21 cellular contexts compared by ENCODE assay signal in genomic region chr12:112503521-112503920, GRCh38.
DNase-seq lines count a peak whose midpoint lies in the region; ATAC-seq and TF ChIP-seq lines count a peak whose summit lies in the region.
"Had no signal": no experiment of that assay in that cellular context is flagged by ENCODE, and none has a peak within 500 bp of the region (broad histone marks: within the 10 kb centered on the region; RNA-seq: fewer than 3 reads in every experiment).

No MANE protein-coding gene starts in this region.

- intact Hi-C loops in dorsolateral prefrontal cortex (cut with DNase I) = no loop called here

- no peak for DNase-seq in activated naive CD4-positive, alpha-beta T cell treated with anti-CD3 and anti-CD28 coated beads, Interleukin-2, amount 50 U/mL, for 72 hours (ENCODE audit: low spot score in 2 of 2)
- DNase-seq in activated naive CD4-positive, alpha-beta T cell (lab: John Stamatoyannopoulos, UW) = no peak
- DNase-seq in dorsolateral prefrontal cortex (no peak), nephron progenitor cell (no peak), coronary artery (ENCODE audit: low spot score) (no peak), A172 (ENCODE audit: low spot score) (no peak), ecto neural progenitor cell (ENCODE audit: low spot score) (no peak)
- DNase-seq: DMS53, GDM1, MV-4-11, NCI-H1105 treated with DMSO at 0.1 percent for 48 hours, NCI-H2029 treated with DMSO at 0.1 percent for 48 hours, NCI-H2171, NCI-H526 had no signal

- H3K27ac ChIP-seq in dorsolateral prefrontal cortex = peak overlapping the region in 39 of 59 donors; percentile 0 to 70 (median 40)
- no peak overlapping the region for H3K27ac ChIP-seq in coronary artery
- H3K27ac ChIP-seq: SJSA1 had no signal

- no peak for ATAC-seq in activated naive CD4-positive, alpha-beta T cell treated with anti-CD3 and anti-CD28 coated beads, Interleukin-2, amount 50 U/mL, for 72 hours
- no peak for ATAC-seq in GM21423 (IDR thresholded peaks at IDR 0.05; ENCODE audit: unreplicated experiment)
- ATAC-seq: HCT116, Right ventricle myocardium inferior had no signal

- no peaks in the 10 kb centered on the region for H3K27me3 ChIP-seq in dorsolateral prefrontal cortex
- H3K27me3 ChIP-seq: SJSA1 had no signal

- H3K4me3 ChIP-seq in dorsolateral prefrontal cortex = no peak overlapping the region
- no peak overlapping the region for H3K4me3 ChIP-seq in coronary artery
- H3K4me3 ChIP-seq: SJSA1 had no signal

- peak overlapping the region; percentile 39 to 69 for H3K27ac Mint-ChIP-seq in activated naive CD4-positive, alpha-beta T cell treated with anti-CD3 and anti-CD28 coated beads, Interleukin-2, amount 50 U/mL, for 72 hours
- H3K27ac Mint-ChIP-seq in nephron progenitor cell = peak overlapping the region; percentile 88
- H3K27ac Mint-ChIP-seq: B cell, IgD-negative memory B cell had no signal

- peaks cover 19 to 27% of the 10 kb centered on the region in 2 donors for H3K36me3 Mint-ChIP-seq in activated naive CD4-positive, alpha-beta T cell treated with anti-CD3 and anti-CD28 coated beads, Interleukin-2, amount 50 U/mL, for 72 hours
- H3K36me3 Mint-ChIP-seq in nephron progenitor cell (ENCODE audit: low read depth) = peaks cover 75% of the 10 kb centered on the region

- no peaks in the 10 kb centered on the region for H3K27me3 Mint-ChIP-seq in nephron progenitor cell (ENCODE audit: low read depth, poor library complexity)
- H3K27me3 Mint-ChIP-seq: B cell, IgD-negative memory B cell had no signal

- H3K4me3 Mint-ChIP-seq in nephron progenitor cell = no peak overlapping the region
- H3K4me3 Mint-ChIP-seq: B cell, CD14-positive monocyte, IgD-negative memory B cell had no signal

- H3K9me3 Mint-ChIP-seq in activated naive CD4-positive, alpha-beta T cell treated with anti-CD3 and anti-CD28 coated beads, Interleukin-2, amount 50 U/mL, for 72 hours = no peaks in the 10 kb centered on the region
- peaks cover 5% of the 10 kb centered on the region for H3K9me3 Mint-ChIP-seq in nephron progenitor cell
- H3K9me3 Mint-ChIP-seq: IgD-negative memory B cell had no signal

- H3K4me1 Mint-ChIP-seq in nephron progenitor cell = peaks cover 7% of the 10 kb centered on the region
- H3K4me1 Mint-ChIP-seq: B cell, CD14-positive monocyte had no signal

- TF ChIP-seq CTCF in dorsolateral prefrontal cortex (IDR thresholded peaks at IDR 0.05 in 54 of 56, conservative IDR thresholded peaks at IDR 0.05 in 2 of 56; ENCODE audit: low read depth in 1 of 56, partially characterized antibody in 56 of 56) = no peak
- TF ChIP-seq CTCF in nephron progenitor cell (IDR thresholded peaks at IDR 0.05) = no peak
- no peak for TF ChIP-seq CTCF in coronary artery (IDR thresholded peaks at IDR 0.05)

Comparison
In these comparisons a context has a peak if more than half of its experiments do, and no peak if none do; other contexts are left out.
1. H3K27ac ChIP-seq: peak in dorsolateral prefrontal cortex (39 of 59); none in coronary artery (0 of 2).